Comparison of ENCODE assay signal across 8 cellular contexts in the genomic region with DNA sequence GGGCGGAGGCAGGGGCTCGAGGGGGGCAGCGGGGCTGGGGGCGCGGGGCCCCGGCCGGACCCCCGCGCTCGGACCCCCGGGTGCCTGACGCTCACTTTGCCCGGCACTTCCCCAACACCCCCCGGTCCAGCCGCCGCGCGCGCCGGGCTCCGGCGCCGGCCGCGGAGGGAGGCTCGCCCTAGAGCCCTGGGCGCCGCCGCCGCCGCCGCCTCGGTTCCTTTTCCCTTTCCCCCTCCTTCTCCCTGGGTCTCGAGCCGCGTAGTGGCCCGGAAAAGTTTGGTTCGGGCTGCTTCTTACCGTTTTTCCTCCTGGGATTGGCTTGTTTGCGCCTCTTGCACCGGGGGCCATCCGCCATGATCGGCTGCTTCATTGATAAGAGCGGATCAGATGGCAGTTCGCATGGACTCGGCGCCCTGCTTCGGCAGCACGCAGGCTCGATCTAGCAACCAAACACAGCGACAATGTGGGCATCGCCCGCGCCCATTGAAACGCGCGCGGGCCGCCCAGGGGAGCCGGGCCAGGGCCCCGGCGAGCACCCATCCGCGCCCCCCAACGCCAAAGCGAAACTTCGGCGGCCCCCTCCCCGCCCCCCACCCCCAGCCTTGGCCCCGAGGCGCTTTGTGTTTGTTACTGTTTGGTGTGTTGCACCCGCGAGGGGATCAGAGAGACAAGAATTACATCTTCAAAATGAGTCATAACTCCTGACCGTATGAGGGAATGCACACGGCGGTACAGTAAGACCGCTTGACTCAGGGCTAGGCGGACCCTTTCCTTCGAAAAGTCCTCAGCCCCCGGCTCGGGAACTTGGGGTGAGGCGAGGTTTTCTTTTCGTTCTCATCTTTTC. TPM values are rescaled to one million over a fixed set of nuclear protein-coding genes. Genes with fewer than 3 reads are reported as not detected.
DNase-seq lines count a peak whose midpoint lies in the region; ATAC-seq and TF ChIP-seq lines count a peak whose summit lies in the region.

No MANE protein-coding gene starts in this region.

- no peak overlapping the region for H3K4me3 Mint-ChIP-seq in activated B cell treated with CpG ODN at 0.5 μM for 24 hours
- no peak overlapping the region for H3K4me3 Mint-ChIP-seq in endodermal cell

- peak overlapping the region; percentile 88 for H4K8ac ChIP-seq in mesenchymal stem cell (ENCODE audit: low read length)

- peak; percentile 76 for DNase-seq in GM10266 (ENCODE audit: extremely low spot score)
- peak; percentile 85 for DNase-seq in Karpas-422
- peak; percentile 67 for DNase-seq in activated B cell treated with CpG ODN at 0.5 μM for 24 hours
- peak; percentile 81 for DNase-seq in endodermal cell
- peak; percentile 96 for DNase-seq in mesenchymal stem cell
- no peak for DNase-seq in stomach
- DNase-seq in T-helper 9 cell = no peak

- 0 to 1% methylated on average over 36 to 80 of the region's 83 CpGs for WGBS in endodermal cell (ENCODE audit: insufficient coverage in 1 of 2, insufficient read length in 1 of 2), 2 experiments
- under 1% methylated on average over 60 of the region's 83 CpGs for WGBS in mesenchymal stem cell
- WGBS in stomach, 5 donors = 1 to 2% (median 1%) methylated on average over 45 to 83 of the region's 83 CpGs

- peaks cover 42% of the 10 kb centered on the region for H3K36me3 Mint-ChIP-seq in activated B cell treated with CpG ODN at 0.5 μM for 24 hours (ENCODE audit: low read depth)
- no peaks in the 10 kb centered on the region for H3K36me3 Mint-ChIP-seq in endodermal cell (ENCODE audit: low read depth)

- no peaks in the 10 kb centered on the region for H3K9me3 Mint-ChIP-seq in activated B cell treated with CpG ODN at 0.5 μM for 24 hours
- H3K9me3 Mint-ChIP-seq in endodermal cell = no peaks in the 10 kb centered on the region

- ATAC-seq in GM21825 (IDR thresholded peaks at IDR 0.05; ENCODE audit: unreplicated experiment) (peak; percentile 55), activated B cell treated with CpG ODN at 0.5 μM for 24 hours (ENCODE audit: low read depth) (peak; percentile 58)

- peak overlapping the region; percentile 99 for H2BK5ac ChIP-seq in mesenchymal stem cell (ENCODE audit: low read depth, low read length, poor library complexity, severe bottlenecking)

- H2BK15ac ChIP-seq in mesenchymal stem cell (ENCODE audit: low read depth, poor library complexity, severe bottlenecking) = peak overlapping the region; percentile 60

- H3K4ac ChIP-seq in mesenchymal stem cell (ENCODE audit: low read depth in 1 of 2, low read length in 2 of 2) = peak overlapping the region; percentile 95 to 99

- H3K4me2 ChIP-seq in Karpas-422 (ENCODE audit: low read depth, low read length, poor library complexity, severe bottlenecking) = peak overlapping the region; percentile 96
- peak overlapping the region; percentile 78 for H3K4me2 ChIP-seq in mesenchymal stem cell (ENCODE audit: low read length, poor library complexity, severe bottlenecking)

- H3K4me3 ChIP-seq in Karpas-422 (ENCODE audit: low read length) (peak overlapping the region; percentile 92), endodermal cell (ENCODE audit: low read length) (peak overlapping the region; percentile 78), mesenchymal stem cell (ENCODE audit: insufficient read depth in 1 of 2, low read depth in 1 of 2, low read length in 2 of 2) (peak overlapping the region; percentile 88 to 97), stomach (peak overlapping the region; percentile 60 to 70 (median 67))

- TF ChIP-seq CTCF in GM10266 (IDR thresholded peaks at IDR 0.05; ENCODE audit: control insufficient read depth, insufficient read depth, low read depth, missing control alignments) (no peak), activated B cell treated with CpG ODN at 0.5 μM for 24 hours (IDR thresholded peaks at IDR 0.05) (no peak), endodermal cell (conservative IDR thresholded peaks at IDR 0.05) (no peak), stomach (IDR thresholded peaks at IDR 0.05) (no peak)

- CTCF ChIA-PET in activated B cell treated with CpG ODN at 0.5 μM for 24 hours (lab: Charles Lee) = no interaction called here

- H2BK120ac ChIP-seq in mesenchymal stem cell (ENCODE audit: low read depth, low read length) = peak overlapping the region; percentile 99

- peaks cover 47% of the 10 kb centered on the region for H3K4me1 Mint-ChIP-seq in activated B cell treated with CpG ODN at 0.5 μM for 24 hours
- H3K4me1 Mint-ChIP-seq in endodermal cell = peaks cover 4% of the 10 kb centered on the region

- H3K36me3 ChIP-seq in Karpas-422 (ENCODE audit: insufficient read depth, low read length) (no peaks in the 10 kb centered on the region; the same call in 1 of the 2 replicates), endodermal cell (ENCODE audit: control insufficient read depth, insufficient read depth, low read length) (no peaks in the 10 kb centered on the region), mesenchymal stem cell (ENCODE audit: control insufficient read depth in 1 of 2, insufficient read depth in 2 of 2, low read depth in 1 of 2, low read length in 2 of 2) (peaks cover 0 to 6% of the 10 kb centered on the region in 2 experiments), stomach (no peaks in the 10 kb centered on the region)

- H3K27me3 Mint-ChIP-seq in activated B cell treated with CpG ODN at 0.5 μM for 24 hours (no peaks in the 10 kb centered on the region), endodermal cell (ENCODE audit: insufficient read depth) (peaks cover 47% of the 10 kb centered on the region)

- peaks cover 54% of the 10 kb centered on the region for H3K4me1 ChIP-seq in Karpas-422 (ENCODE audit: low read length)
- no peaks in the 10 kb centered on the region for H3K4me1 ChIP-seq in endodermal cell (ENCODE audit: control insufficient read depth, insufficient read depth, low read length)
- peaks cover 8% of the 10 kb centered on the region for H3K4me1 ChIP-seq in mesenchymal stem cell (ENCODE audit: control insufficient read depth, insufficient read depth, low read depth, low read length)
- peaks cover 11 to 60% (median 33%) of the 10 kb centered on the region in 4 donors for H3K4me1 ChIP-seq in stomach

- H3K9me3 ChIP-seq in Karpas-422 (ENCODE audit: low read length) (no peaks in the 10 kb centered on the region), endodermal cell (ENCODE audit: control insufficient read depth, low read length) (no peaks in the 10 kb centered on the region), mesenchymal stem cell (ENCODE audit: control insufficient read depth, low read length) (no peaks in the 10 kb centered on the region), stomach (no peaks in the 10 kb centered on the region)

- H2AK5ac ChIP-seq in mesenchymal stem cell (ENCODE audit: low read length, severe bottlenecking) = peak overlapping the region; percentile 82

- peak overlapping the region in 1 of 2 experiments; percentile 14 for H3K23ac ChIP-seq in mesenchymal stem cell (ENCODE audit: low read length in 2 of 2)

- H3K27me3 ChIP-seq in Karpas-422 (ENCODE audit: low read length) (no peaks in the 10 kb centered on the region), endodermal cell (ENCODE audit: control insufficient read depth, insufficient read depth, low read length, poor library complexity, severe bottlenecking) (peaks cover 96% of the 10 kb centered on the region), mesenchymal stem cell (ENCODE audit: control insufficient read depth in 1 of 2, insufficient read depth in 1 of 2, low read length in 2 of 2) (no peaks in the 10 kb centered on the region), stomach (peaks cover 4 to 100% (median 42%) of the 10 kb centered on the region in 3 donors)

- H3K27ac ChIP-seq in Karpas-422 (ENCODE audit: low read length) = peak overlapping the region; percentile 56
- peak overlapping the region; percentile 80 for H3K27ac ChIP-seq in endodermal cell (ENCODE audit: low read depth, low read length)
- H3K27ac ChIP-seq in mesenchymal stem cell (ENCODE audit: low read length, poor library complexity, severe bottlenecking) = peak overlapping the region; percentile 99
- peak overlapping the region; percentile 90 to 97 (median 92) for H3K27ac ChIP-seq in stomach

- TF ChIP-seq EP300 in stomach (IDR thresholded peaks at IDR 0.05) = no peak

- peaks cover 20% of the 10 kb centered on the region; the same call in 1 of the 2 replicates for H4K20me1 ChIP-seq in Karpas-422 (ENCODE audit: insufficient read depth, low read depth, low read length)

- H3K9ac ChIP-seq in Karpas-422 (ENCODE audit: low read length) = peak overlapping the region; percentile 84
- no peak overlapping the region for H3K9ac ChIP-seq in endodermal cell (ENCODE audit: extremely low read depth, low read length, poor library complexity, severe bottlenecking)
- peak overlapping the region; percentile 98 for H3K9ac ChIP-seq in mesenchymal stem cell (ENCODE audit: low read length)

- peak overlapping the region; percentile 86 to 100 for H3K18ac ChIP-seq in mesenchymal stem cell (ENCODE audit: low read depth in 1 of 2, low read length in 2 of 2)

- POLR2A ChIA-PET in activated B cell treated with CpG ODN at 0.5 μM for 24 hours (lab: Charles Lee) = interaction anchor here (0.9 to 1.4 kb wide), 2 partner anchors 9 to 45 kb away, joined by 4 to 7 read pairs; no protein-coding TSS in a partner anchor

- H2AFZ ChIP-seq in Karpas-422 (ENCODE audit: low read length) (peak overlapping the region; percentile 78; the same call in 1 of the 2 replicates), mesenchymal stem cell (ENCODE audit: low read depth, low read length) (no peak overlapping the region)

- H3K27ac Mint-ChIP-seq in activated B cell treated with CpG ODN at 0.5 μM for 24 hours (no peak overlapping the region), endodermal cell (no peak overlapping the region)

- no peaks in the 10 kb centered on the region for H3K9me2 ChIP-seq in Karpas-422 (replicated peaks; ENCODE audit: insufficient read depth, low read length)

- intact Hi-C loops in activated B cell treated with CpG ODN at 0.5 μM for 24 hours (cut with micrococcal nuclease) = loop anchor here (1.0 to 5.0 kb wide), 8 partner anchors 9 to 1176 kb away; a partner anchor contains a TSS
- intact Hi-C loops in stomach (cut with DNase I; ENCODE audit: low total_unique reads) = no loop called here

- peak overlapping the region; percentile 96 to 97 for H3K14ac ChIP-seq in mesenchymal stem cell (ENCODE audit: low read length in 2 of 2)

- H2BK12ac ChIP-seq in mesenchymal stem cell (ENCODE audit: low read length in 2 of 2) = peak overlapping the region; percentile 89 to 90

- peak overlapping the region; percentile 97 for H4K91ac ChIP-seq in mesenchymal stem cell (ENCODE audit: low read length)

- H3K79me2 ChIP-seq in Karpas-422 (ENCODE audit: low read length) = 0 out of 2 replicates have a peak, but pooled peaks cover 9% of the 10 kb centered on the region

- no peaks in the 10 kb centered on the region for H3K79me1 ChIP-seq in mesenchymal stem cell (replicated peaks; ENCODE audit: low read length, poor library complexity, severe bottlenecking)

- peak in 1 of 4 donors; percentile 19 for TF ChIP-seq POLR2A in stomach (IDR thresholded peaks at IDR 0.05)

RNA-seq across cellular contexts. Expression of gene ZEB2, which starts 2.7 kb away (rescaled TPM):
- total RNA-seq in Karpas-422 (2014; rRNA removed; shearing (Covaris generic); ENCODE audit: low replicate concordance) = 15.3 and 29.4 TPM in 2 replicates
- 162 and 200 TPM in 2 replicates for total RNA-seq in activated B cell treated with CpG ODN at 0.5 μM for 24 hours
- under 1 TPM; 0.29 to 0.31 TPM for total RNA-seq in endodermal cell
- polyA plus RNA-seq in endodermal cell (2013, experiment 1 of 2) = 68.2 TPM
- polyA plus RNA-seq in endodermal cell (2013, experiment 2 of 2) = 65.4 TPM
- polyA plus RNA-seq in mesenchymal stem cell (2013, experiment 1 of 2) = 62.5 TPM
- 60.2 TPM for polyA plus RNA-seq in mesenchymal stem cell (2013, experiment 2 of 2)
- 100 to 1,000 TPM in 1 of 5 donors, 10 to 100 TPM in 4; 13.0 to 161 (median 53.6) TPM for total RNA-seq in stomach
- polyA plus RNA-seq in stomach = 10 to 100 TPM; 10.7 to 48.0 (median 38.3) TPM

Comparison
In these comparisons a context has a peak if more than half of its experiments do, and no peak if none do; other contexts are left out.
1. DNase-seq: peak in GM10266 (single experiment), Karpas-422 (single experiment), activated B cell treated with CpG ODN at 0.5 μM for 24 hours (single experiment), endodermal cell (single experiment) and mesenchymal stem cell (single experiment); none in stomach (single experiment) and T-helper 9 cell (single experiment).
2. RNA of gene ZEB2, which starts 2.7 kb away (total RNA-seq): 162 to 200 TPM in activated B cell treated with CpG ODN at 0.5 μM for 24 hours, 13.0 to 161 TPM in stomach and 15.3 to 29.4 TPM in Karpas-422; 0.29 to 0.31 TPM in endodermal cell; every median in the first group is over 10 times any median in the second.
3. Peak in every context shown above with its lines, with median percentiles within 50 percentile points of each other: H3K27ac ChIP-seq and H3K4me3 ChIP-seq.